In the genomic region with DNA sequence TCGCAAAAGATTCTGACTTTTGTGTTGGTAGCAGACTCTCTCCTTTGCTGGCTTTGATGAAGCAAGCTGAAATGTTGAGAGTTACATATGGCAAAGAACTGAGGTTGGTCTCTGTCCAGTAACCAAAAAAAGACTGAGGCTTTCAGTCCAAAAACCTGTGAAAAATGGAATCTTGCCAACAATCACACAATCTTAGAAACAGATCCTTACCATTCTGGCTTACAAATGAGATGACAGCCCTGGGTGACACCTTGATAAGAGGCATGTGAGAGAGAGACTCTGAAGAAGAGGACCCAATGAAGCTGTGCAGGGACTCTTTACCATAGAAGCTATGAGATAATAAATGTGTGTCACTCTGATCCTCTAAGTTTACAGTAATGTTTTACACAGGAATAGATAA, we compare ENCODE assay signal across 11 cellular contexts.
DNase-seq lines count a peak whose midpoint lies in the region; ATAC-seq lines count a peak whose summit lies in the region.
"Had no signal": no experiment of that assay in that cellular context is flagged by ENCODE, and none has a peak within 500 bp of the region (broad histone marks: within the 10 kb centered on the region; RNA-seq: fewer than 3 reads in every experiment).

No MANE protein-coding gene starts in this region.

- peak; percentile 7 for DNase-seq in Ammon's horn (ENCODE audit: low spot score)
- DNase-seq in NCI-H446 (lab: John Stamatoyannopoulos, UW), result peak; percentile 82 to 95
- peak; percentile 2 for DNase-seq in astrocyte of the hippocampus (ENCODE audit: low read depth, low spot score)
- peak; percentile 26 for DNase-seq in inferior parietal cortex (ENCODE audit: extremely low spot score)
- DNase-seq in LoVo (ENCODE audit: low spot score), result no peak
- DNase-seq: Caco-2; CD4-positive, alpha-beta T cell; GDM1; H9 had no signal

- ATAC-seq in HG03469 (IDR thresholded peaks at IDR 0.05; ENCODE audit: unreplicated experiment), result no peak
- ATAC-seq in GM21360 (IDR thresholded peaks at IDR 0.05; ENCODE audit: unreplicated experiment), result no peak
